Comparison of ENCODE assay signal across 1 cellular context in the genomic region with DNA sequence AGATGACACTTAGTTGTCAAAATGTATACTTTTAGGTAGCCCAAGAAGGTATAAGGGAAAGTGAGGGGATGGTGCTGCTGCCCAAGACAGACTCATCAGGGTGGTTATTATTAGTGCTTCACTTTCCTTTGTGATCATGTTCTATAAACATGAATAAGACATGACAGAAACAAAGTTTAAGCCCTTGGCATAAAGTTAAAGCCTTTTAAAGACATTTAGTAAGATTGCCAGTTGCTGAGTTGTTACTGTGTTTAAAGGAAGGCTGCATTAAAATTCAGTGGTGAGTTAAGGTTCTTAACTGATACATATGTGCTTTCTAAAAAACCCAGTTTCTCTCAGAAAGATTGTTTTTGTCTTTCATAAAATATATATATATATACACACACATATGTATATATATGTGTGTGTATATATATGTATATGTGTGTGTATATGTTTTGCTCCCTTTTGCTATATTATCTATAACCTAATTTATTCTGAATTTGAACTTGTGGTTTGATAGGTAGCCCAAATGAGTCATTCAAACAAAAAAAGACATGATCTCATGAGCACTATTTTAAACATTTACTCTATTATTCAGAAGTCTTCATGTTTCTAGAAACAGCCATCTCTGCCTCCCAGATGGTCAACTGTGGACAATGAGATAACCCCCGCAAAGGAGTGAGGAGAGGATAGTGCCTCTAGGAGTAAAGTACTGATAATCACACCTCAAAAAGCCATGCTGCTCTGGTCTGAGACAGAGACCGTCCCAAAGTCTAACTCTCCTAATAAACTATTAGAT.
TF ChIP-seq lines count a peak whose summit lies in the region.

No MANE protein-coding gene starts in this region.

TF ChIP-seq in GM23338, 12 proteins besides CTCF, POLR2A, EP300 and RAD21 (continued from another document):
- TF ChIP-seq ZNF462 (CRISPR knock-in tag; IDR thresholded peaks at IDR 0.05) (no peak), CREB1 (CRISPR knock-in tag; IDR thresholded peaks at IDR 0.05; ENCODE audit: low read depth) (no peak), STAT1 (IDR thresholded peaks at IDR 0.05; ENCODE audit: unreplicated experiment) (no peak), EZH2 (IDR thresholded peaks at IDR 0.05; ENCODE audit: low read depth, unreplicated experiment) (no peak), ZNF114 (CRISPR knock-in tag; IDR thresholded peaks at IDR 0.05) (no peak), POLR2AphosphoS5 (IDR thresholded peaks at IDR 0.05; ENCODE audit: low read depth) (no peak), EZH2phosphoT487 (IDR thresholded peaks at IDR 0.05; ENCODE audit: unreplicated experiment) (no peak)
- TF ChIP-seq, protein P1, sequence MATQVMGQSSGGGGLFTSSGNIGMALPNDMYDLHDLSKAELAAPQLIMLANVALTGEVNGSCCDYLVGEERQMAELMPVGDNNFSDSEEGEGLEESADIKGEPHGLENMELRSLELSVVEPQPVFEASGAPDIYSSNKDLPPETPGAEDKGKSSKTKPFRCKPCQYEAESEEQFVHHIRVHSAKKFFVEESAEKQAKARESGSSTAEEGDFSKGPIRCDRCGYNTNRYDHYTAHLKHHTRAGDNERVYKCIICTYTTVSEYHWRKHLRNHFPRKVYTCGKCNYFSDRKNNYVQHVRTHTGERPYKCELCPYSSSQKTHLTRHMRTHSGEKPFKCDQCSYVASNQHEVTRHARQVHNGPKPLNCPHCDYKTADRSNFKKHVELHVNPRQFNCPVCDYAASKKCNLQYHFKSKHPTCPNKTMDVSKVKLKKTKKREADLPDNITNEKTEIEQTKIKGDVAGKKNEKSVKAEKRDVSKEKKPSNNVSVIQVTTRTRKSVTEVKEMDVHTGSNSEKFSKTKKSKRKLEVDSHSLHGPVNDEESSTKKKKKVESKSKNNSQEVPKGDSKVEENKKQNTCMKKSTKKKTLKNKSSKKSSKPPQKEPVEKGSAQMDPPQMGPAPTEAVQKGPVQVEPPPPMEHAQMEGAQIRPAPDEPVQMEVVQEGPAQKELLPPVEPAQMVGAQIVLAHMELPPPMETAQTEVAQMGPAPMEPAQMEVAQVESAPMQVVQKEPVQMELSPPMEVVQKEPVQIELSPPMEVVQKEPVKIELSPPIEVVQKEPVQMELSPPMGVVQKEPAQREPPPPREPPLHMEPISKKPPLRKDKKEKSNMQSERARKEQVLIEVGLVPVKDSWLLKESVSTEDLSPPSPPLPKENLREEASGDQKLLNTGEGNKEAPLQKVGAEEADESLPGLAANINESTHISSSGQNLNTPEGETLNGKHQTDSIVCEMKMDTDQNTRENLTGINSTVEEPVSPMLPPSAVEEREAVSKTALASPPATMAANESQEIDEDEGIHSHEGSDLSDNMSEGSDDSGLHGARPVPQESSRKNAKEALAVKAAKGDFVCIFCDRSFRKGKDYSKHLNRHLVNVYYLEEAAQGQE (IDR thresholded peaks at IDR 0.05; ENCODE audit: unreplicated experiment): no peak
